11 cellular contexts compared by ENCODE assay signal in genomic region chr4:140300271-140300970, GRCh38.
A peak's percentile ranks its signal among the peaks of the same experiment; 100 is the strongest.
DNase-seq lines count a peak whose midpoint lies in the region; ATAC-seq lines count a peak whose summit lies in the region.
"Had no signal": no experiment of that assay in that cellular context is flagged by ENCODE, and none has a peak within 500 bp of the region (broad histone marks: within the 10 kb centered on the region; RNA-seq: fewer than 3 reads in every experiment).

No MANE protein-coding gene starts in this region.

- DNase-seq in DMS153 treated with DMSO at 0.1 percent for 48 hours (lab: John Stamatoyannopoulos, UW; ENCODE audit: unreplicated experiment) (peak; percentile 8), DMS153 (lab: John Stamatoyannopoulos, UW) (no peak), MG63 (peak; percentile 64), caudate nucleus (lab: John Stamatoyannopoulos, UW) (peak in 7 of 61 donors; percentile 3 to 33 (median 13)), mucosa of gallbladder (ENCODE audit: low spot score) (peak; percentile 11)
- no peak for DNase-seq in activated naive CD4-positive, alpha-beta T cell treated with anti-CD3 and anti-CD28 coated beads, Interleukin-2, amount 50 U/mL, for 16 hours
- DNase-seq: SJCRH30 had no signal

- H3K27me3 ChIP-seq in MG63 = no peaks in the 10 kb centered on the region
- H3K27me3 ChIP-seq: SJCRH30 had no signal

- no peaks in the 10 kb centered on the region for H3K36me3 ChIP-seq in MG63
- H3K36me3 ChIP-seq: SJCRH30 had no signal

- H3K4me3 ChIP-seq in MG63 = no peak overlapping the region
- H3K4me3 ChIP-seq: SJCRH30 had no signal

- H3K9me3 ChIP-seq in MG63 = no peaks in the 10 kb centered on the region
- H3K9me3 ChIP-seq: SJCRH30 had no signal

- H3K27ac ChIP-seq in caudate nucleus (ENCODE audit: low read depth, low read length) = peak overlapping the region; percentile 4
- H3K27ac ChIP-seq: 22Rv1, SJCRH30 had no signal

- ATAC-seq in HG03457 (IDR thresholded peaks at IDR 0.05; ENCODE audit: unreplicated experiment) (no peak), GM18870 (IDR thresholded peaks at IDR 0.05; ENCODE audit: unreplicated experiment) (no peak)
- ATAC-seq: left lobe of liver had no signal

Comparison
In these comparisons a context has a peak if more than half of its experiments do, and no peak if none do; other contexts are left out.
1. DNase-seq: peak in DMS153 treated with DMSO at 0.1 percent for 48 hours (single experiment), MG63 (single experiment) and mucosa of gallbladder (single experiment); none in DMS153 (single experiment) and activated naive CD4-positive, alpha-beta T cell treated with anti-CD3 and anti-CD28 coated beads, Interleukin-2, amount 50 U/mL, for 16 hours (single experiment).